In the genomic region with DNA sequence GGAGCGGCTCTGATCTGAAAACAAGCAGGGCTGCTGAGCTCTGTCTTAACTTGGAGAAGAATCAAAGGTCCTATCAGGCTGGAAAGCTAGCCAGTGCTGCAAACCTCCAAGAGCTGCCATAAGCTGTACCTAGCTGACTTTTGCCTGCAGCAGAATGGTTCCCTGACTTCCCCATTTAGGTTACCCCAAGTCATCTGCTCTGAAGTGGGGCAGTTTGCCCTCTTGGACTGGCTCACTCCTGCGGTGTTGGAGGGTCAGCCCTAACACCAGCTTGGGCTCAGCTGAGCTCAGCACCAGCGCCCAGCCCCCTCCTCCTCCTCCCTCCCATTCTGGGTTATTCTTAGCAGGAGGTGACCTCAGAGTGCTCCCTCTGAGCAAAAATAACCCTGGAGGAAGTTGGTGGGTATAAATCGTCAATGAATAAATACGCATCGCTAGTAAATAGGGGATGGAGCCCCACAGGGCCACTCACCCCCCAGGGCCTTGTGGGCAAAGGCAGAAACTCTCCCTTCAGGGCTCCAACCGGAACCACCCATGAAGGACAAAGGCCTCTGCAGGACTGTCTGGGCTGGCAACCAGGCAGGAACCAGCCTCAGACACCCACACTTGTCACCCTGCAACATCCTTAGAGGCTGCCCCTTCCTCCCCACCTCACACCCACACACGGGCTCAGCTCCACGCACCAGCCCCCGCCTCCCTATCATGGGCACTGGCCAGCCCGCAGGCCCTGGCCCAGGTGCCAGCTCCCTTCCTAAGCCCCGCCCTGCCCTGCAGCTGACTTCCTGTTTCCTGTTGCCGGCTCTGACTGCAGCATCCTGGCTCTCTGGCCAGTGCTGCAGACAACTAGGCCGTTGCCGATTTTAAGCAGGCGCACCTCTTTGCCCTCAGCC, we compare ENCODE assay signal across 1 cellular context.
TF ChIP-seq lines count a peak whose summit lies in the region.

No MANE protein-coding gene starts in this region.

TF ChIP-seq in GM23338, 12 proteins besides CTCF, POLR2A, EP300 and RAD21 (continued from another document):
- TF ChIP-seq, protein P1, sequence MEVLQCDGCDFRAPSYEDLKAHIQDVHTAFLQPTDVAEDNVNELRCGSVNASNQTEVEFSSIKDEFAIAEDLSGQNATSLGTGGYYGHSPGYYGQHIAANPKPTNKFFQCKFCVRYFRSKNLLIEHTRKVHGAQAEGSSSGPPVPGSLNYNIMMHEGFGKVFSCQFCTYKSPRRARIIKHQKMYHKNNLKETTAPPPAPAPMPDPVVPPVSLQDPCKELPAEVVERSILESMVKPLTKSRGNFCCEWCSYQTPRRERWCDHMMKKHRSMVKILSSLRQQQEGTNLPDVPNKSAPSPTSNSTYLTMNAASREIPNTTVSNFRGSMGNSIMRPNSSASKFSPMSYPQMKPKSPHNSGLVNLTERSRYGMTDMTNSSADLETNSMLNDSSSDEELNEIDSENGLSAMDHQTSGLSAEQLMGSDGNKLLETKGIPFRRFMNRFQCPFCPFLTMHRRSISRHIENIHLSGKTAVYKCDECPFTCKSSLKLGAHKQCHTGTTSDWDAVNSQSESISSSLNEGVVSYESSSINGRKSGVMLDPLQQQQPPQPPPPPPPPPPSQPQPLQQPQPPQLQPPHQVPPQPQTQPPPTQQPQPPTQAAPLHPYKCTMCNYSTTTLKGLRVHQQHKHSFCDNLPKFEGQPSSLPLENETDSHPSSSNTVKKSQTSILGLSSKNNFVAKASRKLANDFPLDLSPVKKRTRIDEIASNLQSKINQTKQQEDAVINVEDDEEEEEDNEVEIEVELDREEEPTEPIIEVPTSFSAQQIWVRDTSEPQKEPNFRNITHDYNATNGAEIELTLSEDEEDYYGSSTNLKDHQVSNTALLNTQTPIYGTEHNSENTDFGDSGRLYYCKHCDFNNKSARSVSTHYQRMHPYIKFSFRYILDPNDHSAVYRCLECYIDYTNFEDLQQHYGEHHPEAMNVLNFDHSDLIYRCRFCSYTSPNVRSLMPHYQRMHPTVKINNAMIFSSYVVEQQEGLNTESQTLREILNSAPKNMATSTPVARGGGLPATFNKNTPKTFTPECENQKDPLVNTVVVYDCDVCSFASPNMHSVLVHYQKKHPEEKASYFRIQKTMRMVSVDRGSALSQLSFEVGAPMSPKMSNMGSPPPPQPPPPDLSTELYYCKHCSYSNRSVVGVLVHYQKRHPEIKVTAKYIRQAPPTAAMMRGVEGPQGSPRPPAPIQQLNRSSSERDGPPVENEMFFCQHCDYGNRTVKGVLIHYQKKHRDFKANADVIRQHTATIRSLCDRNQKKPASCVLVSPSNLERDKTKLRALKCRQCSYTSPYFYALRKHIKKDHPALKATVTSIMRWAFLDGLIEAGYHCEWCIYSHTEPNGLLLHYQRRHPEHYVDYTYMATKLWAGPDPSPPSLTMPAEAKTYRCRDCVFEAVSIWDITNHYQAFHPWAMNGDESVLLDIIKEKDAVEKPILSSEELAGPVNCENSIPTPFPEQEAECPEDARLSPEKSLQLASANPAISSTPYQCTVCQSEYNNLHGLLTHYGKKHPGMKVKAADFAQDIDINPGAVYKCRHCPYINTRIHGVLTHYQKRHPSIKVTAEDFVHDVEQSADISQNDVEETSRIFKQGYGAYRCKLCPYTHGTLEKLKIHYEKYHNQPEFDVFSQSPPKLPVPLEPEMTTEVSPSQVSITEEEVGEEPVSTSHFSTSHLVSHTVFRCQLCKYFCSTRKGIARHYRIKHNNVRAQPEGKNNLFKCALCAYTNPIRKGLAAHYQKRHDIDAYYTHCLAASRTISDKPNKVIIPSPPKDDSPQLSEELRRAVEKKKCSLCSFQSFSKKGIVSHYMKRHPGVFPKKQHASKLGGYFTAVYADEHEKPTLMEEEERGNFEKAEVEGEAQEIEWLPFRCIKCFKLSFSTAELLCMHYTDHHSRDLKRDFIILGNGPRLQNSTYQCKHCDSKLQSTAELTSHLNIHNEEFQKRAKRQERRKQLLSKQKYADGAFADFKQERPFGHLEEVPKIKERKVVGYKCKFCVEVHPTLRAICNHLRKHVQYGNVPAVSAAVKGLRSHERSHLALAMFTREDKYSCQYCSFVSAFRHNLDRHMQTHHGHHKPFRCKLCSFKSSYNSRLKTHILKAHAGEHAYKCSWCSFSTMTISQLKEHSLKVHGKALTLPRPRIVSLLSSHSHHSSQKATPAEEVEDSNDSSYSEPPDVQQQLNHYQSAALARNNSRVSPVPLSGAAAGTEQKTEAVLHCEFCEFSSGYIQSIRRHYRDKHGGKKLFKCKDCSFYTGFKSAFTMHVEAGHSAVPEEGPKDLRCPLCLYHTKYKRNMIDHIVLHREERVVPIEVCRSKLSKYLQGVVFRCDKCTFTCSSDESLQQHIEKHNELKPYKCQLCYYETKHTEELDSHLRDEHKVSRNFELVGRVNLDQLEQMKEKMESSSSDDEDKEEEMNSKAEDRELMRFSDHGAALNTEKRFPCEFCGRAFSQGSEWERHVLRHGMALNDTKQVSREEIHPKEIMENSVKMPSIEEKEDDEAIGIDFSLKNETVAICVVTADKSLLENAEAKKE (CRISPR knock-in tag; IDR thresholded peaks at IDR 0.05) = no peak
- no peak for TF ChIP-seq CREB1 (CRISPR knock-in tag; IDR thresholded peaks at IDR 0.05; ENCODE audit: low read depth)
- TF ChIP-seq POLR2AphosphoS5 (IDR thresholded peaks at IDR 0.05; ENCODE audit: low read depth) = no peak
- TF ChIP-seq, protein P2, sequence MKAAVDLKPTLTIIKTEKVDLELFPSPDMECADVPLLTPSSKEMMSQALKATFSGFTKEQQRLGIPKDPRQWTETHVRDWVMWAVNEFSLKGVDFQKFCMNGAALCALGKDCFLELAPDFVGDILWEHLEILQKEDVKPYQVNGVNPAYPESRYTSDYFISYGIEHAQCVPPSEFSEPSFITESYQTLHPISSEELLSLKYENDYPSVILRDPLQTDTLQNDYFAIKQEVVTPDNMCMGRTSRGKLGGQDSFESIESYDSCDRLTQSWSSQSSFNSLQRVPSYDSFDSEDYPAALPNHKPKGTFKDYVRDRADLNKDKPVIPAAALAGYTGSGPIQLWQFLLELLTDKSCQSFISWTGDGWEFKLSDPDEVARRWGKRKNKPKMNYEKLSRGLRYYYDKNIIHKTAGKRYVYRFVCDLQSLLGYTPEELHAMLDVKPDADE (IDR thresholded peaks at IDR 0.05) = no peak
- no peak for TF ChIP-seq ZNF331 (CRISPR knock-in tag; IDR thresholded peaks at IDR 0.05; ENCODE audit: low read depth)
- TF ChIP-seq EZH2phosphoT487 (IDR thresholded peaks at IDR 0.05; ENCODE audit: unreplicated experiment) = no peak
- TF ChIP-seq EZH2 (IDR thresholded peaks at IDR 0.05; ENCODE audit: low read depth, unreplicated experiment) = no peak
- no peak for TF ChIP-seq JUNB (IDR thresholded peaks at IDR 0.05; ENCODE audit: unreplicated experiment)
- TF ChIP-seq, protein P3, sequence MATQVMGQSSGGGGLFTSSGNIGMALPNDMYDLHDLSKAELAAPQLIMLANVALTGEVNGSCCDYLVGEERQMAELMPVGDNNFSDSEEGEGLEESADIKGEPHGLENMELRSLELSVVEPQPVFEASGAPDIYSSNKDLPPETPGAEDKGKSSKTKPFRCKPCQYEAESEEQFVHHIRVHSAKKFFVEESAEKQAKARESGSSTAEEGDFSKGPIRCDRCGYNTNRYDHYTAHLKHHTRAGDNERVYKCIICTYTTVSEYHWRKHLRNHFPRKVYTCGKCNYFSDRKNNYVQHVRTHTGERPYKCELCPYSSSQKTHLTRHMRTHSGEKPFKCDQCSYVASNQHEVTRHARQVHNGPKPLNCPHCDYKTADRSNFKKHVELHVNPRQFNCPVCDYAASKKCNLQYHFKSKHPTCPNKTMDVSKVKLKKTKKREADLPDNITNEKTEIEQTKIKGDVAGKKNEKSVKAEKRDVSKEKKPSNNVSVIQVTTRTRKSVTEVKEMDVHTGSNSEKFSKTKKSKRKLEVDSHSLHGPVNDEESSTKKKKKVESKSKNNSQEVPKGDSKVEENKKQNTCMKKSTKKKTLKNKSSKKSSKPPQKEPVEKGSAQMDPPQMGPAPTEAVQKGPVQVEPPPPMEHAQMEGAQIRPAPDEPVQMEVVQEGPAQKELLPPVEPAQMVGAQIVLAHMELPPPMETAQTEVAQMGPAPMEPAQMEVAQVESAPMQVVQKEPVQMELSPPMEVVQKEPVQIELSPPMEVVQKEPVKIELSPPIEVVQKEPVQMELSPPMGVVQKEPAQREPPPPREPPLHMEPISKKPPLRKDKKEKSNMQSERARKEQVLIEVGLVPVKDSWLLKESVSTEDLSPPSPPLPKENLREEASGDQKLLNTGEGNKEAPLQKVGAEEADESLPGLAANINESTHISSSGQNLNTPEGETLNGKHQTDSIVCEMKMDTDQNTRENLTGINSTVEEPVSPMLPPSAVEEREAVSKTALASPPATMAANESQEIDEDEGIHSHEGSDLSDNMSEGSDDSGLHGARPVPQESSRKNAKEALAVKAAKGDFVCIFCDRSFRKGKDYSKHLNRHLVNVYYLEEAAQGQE (IDR thresholded peaks at IDR 0.05; ENCODE audit: unreplicated experiment) = no peak
- TF ChIP-seq STAT1 (IDR thresholded peaks at IDR 0.05; ENCODE audit: unreplicated experiment) = no peak
